25 cellular contexts compared by ENCODE assay signal in the genomic region with DNA sequence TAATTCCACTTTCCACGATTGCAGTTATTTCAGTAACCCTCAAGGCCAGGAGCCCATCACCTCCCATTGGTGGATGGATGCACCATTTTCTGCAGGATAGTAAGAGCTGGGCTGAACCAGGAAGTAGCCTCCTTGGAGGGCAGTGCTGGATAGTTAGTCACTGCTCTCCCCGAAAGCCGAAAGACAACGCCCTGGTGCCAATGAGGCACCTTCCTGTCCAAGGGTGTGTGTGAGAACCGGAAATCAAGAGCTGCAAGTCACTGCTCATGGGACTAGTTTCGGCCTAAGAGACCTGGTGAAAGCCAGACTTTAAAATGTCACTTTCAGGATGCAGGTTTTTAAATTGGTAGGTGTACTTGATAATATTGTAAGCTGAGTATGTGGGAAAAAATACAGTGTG.
DNase-seq lines count a peak whose midpoint lies in the region; ATAC-seq and TF ChIP-seq lines count a peak whose summit lies in the region.
"Had no signal": no experiment of that assay in that cellular context is flagged by ENCODE, and none has a peak within 500 bp of the region (broad histone marks: within the 10 kb centered on the region; RNA-seq: fewer than 3 reads in every experiment).

No MANE protein-coding gene starts in this region.

- H3K4me3 Mint-ChIP-seq in type B pancreatic cell: no peak overlapping the region
- H3K4me3 Mint-ChIP-seq: activated CD4-positive, alpha-beta memory T cell treated with anti-CD3 and anti-CD28 coated beads, Interleukin-2, amount 10 ng/mL, durations not matched to agents 7 days and 5 days; B cell; naive B cell had no signal

- no peaks in the 10 kb centered on the region for H4K20me1 ChIP-seq in PC-3 (ENCODE audit: low read length)

- peaks cover 7% of the 10 kb centered on the region for H3F3A ChIP-seq in PC-3 (ENCODE audit: low read length, unreplicated experiment)

- CTCF ChIA-PET in PC-3 (lab: Charles Lee): no interaction called here

- TF ChIP-seq POLR2A in heart left ventricle (IDR thresholded peaks at IDR 0.05): no peak
- TF ChIP-seq POLR2A in esophagus squamous epithelium (IDR thresholded peaks at IDR 0.05): no peak

- H3K27me3 Mint-ChIP-seq in type B pancreatic cell: no peaks in the 10 kb centered on the region
- H3K27me3 Mint-ChIP-seq: activated CD4-positive, alpha-beta memory T cell treated with anti-CD3 and anti-CD28 coated beads, Interleukin-2, amount 10 ng/mL, durations not matched to agents 7 days and 5 days; B cell; naive B cell had no signal

- peak overlapping the region; percentile 46 for H3K4me2 ChIP-seq in PC-3 (ENCODE audit: low read length)

- POLR2A ChIA-PET in PC-3 (lab: Charles Lee; ENCODE audit: unreplicated experiment): interaction anchor here (0.7 kb wide), 1 partner anchor 125 kb away, joined by 3 read pairs; no protein-coding TSS in a partner anchor

- no peaks in the 10 kb centered on the region for H3K36me3 Mint-ChIP-seq in type B pancreatic cell
- H3K36me3 Mint-ChIP-seq in activated naive CD4-positive, alpha-beta T cell treated with anti-CD3 and anti-CD28 coated beads, Interleukin-2, amount 50 U/mL, for 72 hours: no peaks in the 10 kb centered on the region
- H3K36me3 Mint-ChIP-seq: naive B cell had no signal

- no peaks in the 10 kb centered on the region for H3K9me2 ChIP-seq in PC-3 (replicated peaks; ENCODE audit: low read length)

- no peaks in the 10 kb centered on the region for H3K79me2 ChIP-seq in PC-3 (ENCODE audit: low read length)

- H3K27ac ChIP-seq in heart left ventricle: peak overlapping the region in 2 of 12 donors; percentile 1 to 39
- H3K27ac ChIP-seq in left ventricle myocardium inferior (replicated peaks): no peak overlapping the region
- peak overlapping the region; percentile 98 for H3K27ac ChIP-seq in PC-3 (ENCODE audit: low read length)
- peak overlapping the region; percentile 78 to 89 (median 86) for H3K27ac ChIP-seq in esophagus squamous epithelium
- H3K27ac ChIP-seq: brain microvascular endothelial cell, HL-60, stomach, upper lobe of left lung had no signal

- H3K9me3 Mint-ChIP-seq in type B pancreatic cell: peaks cover 4% of the 10 kb centered on the region
- no peaks in the 10 kb centered on the region for H3K9me3 Mint-ChIP-seq in activated naive CD4-positive, alpha-beta T cell treated with anti-CD3 and anti-CD28 coated beads, Interleukin-2, amount 50 U/mL, for 72 hours
- H3K9me3 Mint-ChIP-seq: naive B cell had no signal

- H2AFZ ChIP-seq in PC-3 (ENCODE audit: low read length): no peak overlapping the region

- H3K9me3 ChIP-seq in heart left ventricle (no peaks in the 10 kb centered on the region), left ventricle myocardium inferior (replicated peaks) (no peaks in the 10 kb centered on the region), PC-3 (ENCODE audit: low read length) (no peaks in the 10 kb centered on the region), esophagus squamous epithelium (no peaks in the 10 kb centered on the region)
- H3K9me3 ChIP-seq: stomach, upper lobe of left lung had no signal

- H3K4me1 ChIP-seq in heart left ventricle (peaks cover 0 to 9% (median 0%) of the 10 kb centered on the region in 12 donors), left ventricle myocardium inferior (no peaks in the 10 kb centered on the region), PC-3 (ENCODE audit: insufficient read depth, low read length) (peaks cover 72% of the 10 kb centered on the region), esophagus squamous epithelium (peaks cover 0 to 54% (median 6%) of the 10 kb centered on the region in 3 donors)
- H3K4me1 ChIP-seq: stomach, upper lobe of left lung had no signal

- TF ChIP-seq CTCF in heart left ventricle (IDR thresholded peaks at IDR 0.05): no peak
- TF ChIP-seq CTCF in left ventricle myocardium inferior (IDR thresholded peaks at IDR 0.05; ENCODE audit: borderline replicate concordance): no peak
- no peak for TF ChIP-seq CTCF in PC-3 (conservative IDR thresholded peaks at IDR 0.05; ENCODE audit: low read depth, low read length)
- no peak for TF ChIP-seq CTCF in esophagus squamous epithelium (IDR thresholded peaks at IDR 0.05)
- no peak for TF ChIP-seq CTCF in type B pancreatic cell (conservative IDR thresholded peaks at IDR 0.05)

- no peak overlapping the region for H3K4me3 ChIP-seq in heart left ventricle
- H3K4me3 ChIP-seq in left ventricle myocardium inferior: no peak overlapping the region
- H3K4me3 ChIP-seq in PC-3 (ENCODE audit: low read length): no peak overlapping the region
- no peak overlapping the region for H3K4me3 ChIP-seq in esophagus squamous epithelium
- H3K4me3 ChIP-seq: stomach, upper lobe of left lung had no signal

- H3K27ac Mint-ChIP-seq in type B pancreatic cell: peak overlapping the region; percentile 27
- H3K27ac Mint-ChIP-seq in activated naive CD4-positive, alpha-beta T cell treated with anti-CD3 and anti-CD28 coated beads, Interleukin-2, amount 50 U/mL, for 72 hours: no peak overlapping the region
- H3K27ac Mint-ChIP-seq: activated CD4-positive, alpha-beta memory T cell treated with anti-CD3 and anti-CD28 coated beads, Interleukin-2, amount 10 ng/mL, durations not matched to agents 7 days and 5 days; B cell had no signal

- 56 to 79% (median 61%) methylated on average over 5 to 6 of the region's 6 CpGs for WGBS in heart left ventricle, 4 donors
- WGBS in esophagus squamous epithelium, 2 donors: 31 to 40% methylated on average over 6 of the region's 6 CpGs

- intact Hi-C loops in heart left ventricle (cut with DNase I): no loop called here
- intact Hi-C loops in left ventricle myocardium inferior (cut with micrococcal nuclease): no loop called here
- intact Hi-C loops in PC-3 (cut with micrococcal nuclease): loop anchor here (5.0 kb wide), 1 partner anchor 35 kb away; no protein-coding TSS in a partner anchor
- intact Hi-C loops in esophagus squamous epithelium (cut with DNase I): no loop called here

- DNase-seq in heart left ventricle (peak in 1 of 5 donors; percentile 42), left ventricle myocardium inferior (no peak), PC-3 (peak; percentile 78), esophagus squamous epithelium (lab: John Stamatoyannopoulos, UW) (no peak), type B pancreatic cell (ENCODE audit: extremely low spot score, unreplicated experiment) (no peak), NCI-H1694 (lab: John Stamatoyannopoulos, UW) (no peak)
- DNase-seq in stimulated activated CD4-positive, alpha-beta T cell treated with anti-CD3 and anti-CD28 coated beads, Interleukin-1b, Interleukin-23, amount 100 ng/mL, for 48 hours: no peak
- DNase-seq in activated naive CD4-positive, alpha-beta T cell treated with anti-CD3 and anti-CD28 coated beads, Interleukin-2, amount 50 U/mL, for 72 hours (ENCODE audit: low spot score in 2 of 2): no peak
- DNase-seq: activated CD4-positive, alpha-beta memory T cell treated with anti-CD3 and anti-CD28 coated beads, Interleukin-2, amount 10 ng/mL, durations not matched to agents 7 days and 5 days; activated effector memory CD4-positive, alpha-beta T cell treated with anti-CD3 and anti-CD28 coated beads, Interleukin-2, amount 50 U/mL, for 16 hours; brain microvascular endothelial cell; COR-L47; EL; foreskin melanocyte; hippocampal formation; mesendoderm; naive B cell; NCI-H748 treated with DMSO at 0.1 percent for 48 hours; nucleus accumbens; SHP77 treated with DMSO at 0.1 percent for 48 hours; stomach; upper lobe of left lung had no signal

- H3K36me3 ChIP-seq in heart left ventricle (no peaks in the 10 kb centered on the region), left ventricle myocardium inferior (no peaks in the 10 kb centered on the region), PC-3 (ENCODE audit: low read depth, low read length) (no peaks in the 10 kb centered on the region), esophagus squamous epithelium (no peaks in the 10 kb centered on the region)
- H3K36me3 ChIP-seq: brain microvascular endothelial cell, stomach, upper lobe of left lung had no signal

- H3K9ac ChIP-seq in PC-3 (ENCODE audit: low read length): peak overlapping the region; percentile 81

- BruUV-seq in PC-3 (replicated peaks; lab: Mats Ljungman, UMichigan): no TSS peak

- no peaks in the 10 kb centered on the region for H3K27me3 ChIP-seq in heart left ventricle
- H3K27me3 ChIP-seq in left ventricle myocardium inferior (ENCODE audit: low read depth): no peaks in the 10 kb centered on the region
- no peaks in the 10 kb centered on the region for H3K27me3 ChIP-seq in PC-3 (ENCODE audit: low read length)
- no peaks in the 10 kb centered on the region for H3K27me3 ChIP-seq in esophagus squamous epithelium
- H3K27me3 ChIP-seq: brain microvascular endothelial cell, stomach, upper lobe of left lung had no signal

- H3K4me1 Mint-ChIP-seq in type B pancreatic cell (ENCODE audit: unreplicated experiment): no peaks in the 10 kb centered on the region
- H3K4me1 Mint-ChIP-seq: activated CD4-positive, alpha-beta memory T cell treated with anti-CD3 and anti-CD28 coated beads, Interleukin-2, amount 10 ng/mL, durations not matched to agents 7 days and 5 days had no signal

- ATAC-seq in heart left ventricle: peak in 3 of 4 donors; percentile 38 to 53 (median 52)
- ATAC-seq in PC-3: peak; percentile 46
- no peak for ATAC-seq in activated naive CD4-positive, alpha-beta T cell treated with anti-CD3 and anti-CD28 coated beads, Interleukin-2, amount 50 U/mL, for 72 hours
- ATAC-seq: activated CD4-positive, CD25-positive, alpha-beta regulatory T cell treated with anti-CD3 and anti-CD28 coated beads, Interleukin-2, amount 50 U/mL, for 24 hours had no signal

Comparison
In these comparisons a context has a peak if more than half of its experiments do, and no peak if none do; other contexts are left out.
1. ATAC-seq: peak in heart left ventricle (3 of 4) and PC-3 (single experiment); none in activated naive CD4-positive, alpha-beta T cell treated with anti-CD3 and anti-CD28 coated beads, Interleukin-2, amount 50 U/mL, for 72 hours (0 of 2).